Comparison of ENCODE assay signal across 8 cellular contexts in genomic region chr1:47532831-47533175, GRCh38.
A peak's percentile ranks its signal among the peaks of the same experiment; 100 is the strongest.
DNase-seq lines count a peak whose midpoint lies in the region; TF ChIP-seq lines count a peak whose summit lies in the region.

No MANE protein-coding gene starts in this region.

- H3K36me3 Mint-ChIP-seq in activated naive CD8-positive, alpha-beta T cell treated with anti-CD3 and anti-CD28 coated beads for 36 hours = peaks cover 4% of the 10 kb centered on the region
- H3K36me3 Mint-ChIP-seq in endothelial cell (ENCODE audit: low read depth, unreplicated experiment) = no peaks in the 10 kb centered on the region

- H3K4me2 ChIP-seq in GM23248 (ENCODE audit: unreplicated experiment) = peak overlapping the region; percentile 75

- peaks cover 14% of the 10 kb centered on the region for H3K9me3 Mint-ChIP-seq in activated naive CD8-positive, alpha-beta T cell treated with anti-CD3 and anti-CD28 coated beads for 36 hours
- no peaks in the 10 kb centered on the region for H3K9me3 Mint-ChIP-seq in endothelial cell (ENCODE audit: unreplicated experiment)

- peaks cover 3% of the 10 kb centered on the region for H3K4me1 Mint-ChIP-seq in activated naive CD8-positive, alpha-beta T cell treated with anti-CD3 and anti-CD28 coated beads for 36 hours
- H3K4me1 Mint-ChIP-seq in endothelial cell (ENCODE audit: unreplicated experiment) = peaks cover 8% of the 10 kb centered on the region

- no peaks in the 10 kb centered on the region for H3K79me2 ChIP-seq in GM23248 (ENCODE audit: insufficient read depth)

- no peaks in the 10 kb centered on the region for H3K9me3 ChIP-seq in GM23248 (ENCODE audit: low read depth)
- H3K9me3 ChIP-seq in iPS-15b (ENCODE audit: control insufficient read depth, insufficient read depth, low read length) = no peaks in the 10 kb centered on the region

- no peak for DNase-seq in GM23248
- DNase-seq in activated naive CD8-positive, alpha-beta T cell treated with anti-CD3 and anti-CD28 coated beads for 36 hours = no peak
- no peak for DNase-seq in skeletal muscle cell (ENCODE audit: low read depth)
- no peak for DNase-seq in activated CD4-positive, CD25-positive, alpha-beta regulatory T cell (lab: John Stamatoyannopoulos, UW)
- DNase-seq in endothelial cell (ENCODE audit: low spot score) = no peak
- no peak for DNase-seq in activated CD4-positive, alpha-beta T cell treated with anti-CD3 and anti-CD28 coated beads for 48 hours
- DNase-seq in NCI-H187 treated with DMSO at 0.1 percent for 48 hours (lab: John Stamatoyannopoulos, UW) = no peak

- H3K27me3 ChIP-seq in GM23248 (replicated peaks; ENCODE audit: insufficient read depth) (peaks cover 31% of the 10 kb centered on the region; the same call in 1 of the 2 replicates), iPS-15b (ENCODE audit: control insufficient read depth, insufficient read depth, low read length) (peaks cover 27% of the 10 kb centered on the region)

- H3K4me1 ChIP-seq in GM23248 (ENCODE audit: insufficient read depth) (no peaks in the 10 kb centered on the region), iPS-15b (ENCODE audit: control insufficient read depth, insufficient read depth, low read length) (peaks cover 8% of the 10 kb centered on the region)

- H3F3A ChIP-seq in GM23248 (ENCODE audit: insufficient read depth) = no peaks in the 10 kb centered on the region

- H3K27me3 Mint-ChIP-seq in activated naive CD8-positive, alpha-beta T cell treated with anti-CD3 and anti-CD28 coated beads for 36 hours = peaks cover 61% of the 10 kb centered on the region
- H3K27me3 Mint-ChIP-seq in endothelial cell (ENCODE audit: unreplicated experiment) = peaks cover 3% of the 10 kb centered on the region

- H3K4me3 Mint-ChIP-seq in activated naive CD8-positive, alpha-beta T cell treated with anti-CD3 and anti-CD28 coated beads for 36 hours = peak overlapping the region; percentile 3
- no peak overlapping the region for H3K4me3 Mint-ChIP-seq in endothelial cell (ENCODE audit: unreplicated experiment)

- no peak for TF ChIP-seq CTCF in endothelial cell (IDR thresholded peaks at IDR 0.05; ENCODE audit: unreplicated experiment)

- H3K36me3 ChIP-seq in GM23248 (ENCODE audit: low read depth) (no peaks in the 10 kb centered on the region), iPS-15b (ENCODE audit: control insufficient read depth, insufficient read depth, low read length) (no peaks in the 10 kb centered on the region)

- H3K9me2 ChIP-seq in GM23248 (ENCODE audit: insufficient read depth) = no peaks in the 10 kb centered on the region

- H3K9ac ChIP-seq in GM23248 (no peak overlapping the region), iPS-15b (ENCODE audit: low read depth, low read length) (no peak overlapping the region)

- H4K20me1 ChIP-seq in GM23248 (ENCODE audit: insufficient read depth) = no peaks in the 10 kb centered on the region

- no peak overlapping the region for H3K27ac Mint-ChIP-seq in activated naive CD8-positive, alpha-beta T cell treated with anti-CD3 and anti-CD28 coated beads for 36 hours
- H3K27ac Mint-ChIP-seq in endothelial cell (ENCODE audit: unreplicated experiment) = no peak overlapping the region

- H2AFZ ChIP-seq in GM23248 = peak overlapping the region; percentile 70; the same call in 1 of the 2 replicates

- in situ Hi-C loops in GM23248 (cut with MboI) = no loop called here

- peak overlapping the region; percentile 67 for H3K4me3 ChIP-seq in GM23248
- H3K4me3 ChIP-seq in iPS-15b (ENCODE audit: low read depth, low read length) = peak overlapping the region; percentile 43
- peak overlapping the region; percentile 40 for H3K4me3 ChIP-seq in skeletal muscle cell (ENCODE audit: low read depth, low read length)

- H3K27ac ChIP-seq in GM23248 = no peak overlapping the region

- WGBS in GM23248 (ENCODE audit: low coverage in 1 of 2, low lambda C conversion rate in 2 of 2, missing lambda C conversion rate in 2 of 2), 2 experiments = 43 to 60% methylated on average over 3 to 5 of the region's 5 CpGs
